Comparison of ENCODE assay signal across 8 cellular contexts in the genomic region with DNA sequence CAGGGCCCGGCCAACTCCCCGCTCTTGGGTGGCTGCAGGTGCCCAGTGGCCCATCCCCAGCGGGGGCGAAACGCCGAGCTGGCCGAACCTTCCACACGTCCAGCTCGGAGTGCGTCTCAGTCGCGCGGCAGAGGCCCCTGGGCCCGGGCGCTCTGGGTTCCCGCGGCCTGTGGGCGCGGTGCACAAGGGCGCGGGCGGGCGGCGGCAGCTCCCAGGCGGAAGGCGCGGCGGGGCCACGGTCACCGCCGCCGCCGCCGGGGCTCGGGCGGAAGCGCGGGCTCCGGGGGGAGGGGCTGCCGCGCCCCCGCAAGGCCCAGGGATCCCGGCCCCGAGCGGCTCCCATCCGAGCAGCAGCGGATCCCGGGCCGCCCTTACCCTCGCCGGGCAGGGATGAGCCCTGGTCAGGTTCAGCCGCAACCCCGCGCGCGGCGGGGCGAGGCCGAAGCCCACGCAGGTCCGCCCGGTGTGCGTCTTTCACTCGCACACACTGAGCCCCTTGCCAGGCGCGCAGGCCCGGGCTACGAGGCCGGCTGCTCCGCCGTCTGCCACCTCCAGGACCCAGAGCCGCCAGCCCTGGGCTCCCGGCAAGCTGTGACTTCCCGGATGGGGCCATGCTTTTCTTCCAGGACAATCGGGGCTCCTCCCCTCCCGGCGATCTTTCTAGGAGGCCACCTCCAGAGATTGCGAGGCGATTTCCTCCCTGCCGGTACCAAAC. TPM values are rescaled to one million over a fixed set of nuclear protein-coding genes. Genes with fewer than 3 reads are reported as not detected.
DNase-seq lines count a peak whose midpoint lies in the region; ATAC-seq and TF ChIP-seq lines count a peak whose summit lies in the region.

No MANE protein-coding gene starts in this region.

- H4K20me1 ChIP-seq in GM23338 (replicated peaks; ENCODE audit: insufficient read depth) (no peaks in the 10 kb centered on the region), KMS-11 (ENCODE audit: insufficient read depth) (no peaks in the 10 kb centered on the region)

- DNase-seq in GM12864 (ENCODE audit: low read depth), result no peak
- DNase-seq in GM23338 (ENCODE audit: low spot score), result peak; percentile 91
- DNase-seq in T-cell, result peak in 23 of 34 experiments; percentile 5 to 42 (median 18)
- DNase-seq in left ventricle myocardium superior, result peak; percentile 82
- peak; percentile 91 for DNase-seq in posterior vena cava (ENCODE audit: low spot score)
- DNase-seq in superior temporal gyrus (ENCODE audit: extremely low spot score), result no peak

- H3K79me2 ChIP-seq in GM23338 (replicated peaks; ENCODE audit: insufficient read depth) (no peaks in the 10 kb centered on the region), KMS-11 (ENCODE audit: insufficient read depth, low read depth) (no peaks in the 10 kb centered on the region)

- POLR2A ChIA-PET in T-cell (lab: Charles Lee), result interaction anchor here in 1 of 2 donors (0.6 kb wide), 2 partner anchors 92 to 159 kb away, joined by 5 read pairs; a partner anchor contains a TSS

- CTCF ChIA-PET in T-cell (lab: Charles Lee), result interaction anchor here (0.6 to 2.6 kb wide), 5 partner anchors 11 to 183 kb away, joined by 3 to 22 read pairs (median 13); no protein-coding TSS in a partner anchor

- TF ChIP-seq CTCF in GM12864 (IDR thresholded peaks at IDR 0.05; ENCODE audit: low read depth, low read length, missing control alignments) (no peak), GM23338 (conservative IDR thresholded peaks at IDR 0.05; ENCODE audit: low read depth in 2 of 2) (no peak), KMS-11 (conservative IDR thresholded peaks at IDR 0.05; ENCODE audit: low read depth, low read length) (no peak)

- ATAC-seq in GM23338 (peak; percentile 69), T-cell (replicated peaks in 1 of 4) (peak; percentile 68 to 82 (median 76)), left ventricle myocardium superior (peak; percentile 79)

- peak overlapping the region; percentile 85 for H3K9ac ChIP-seq in KMS-11

- H3K4me3 ChIP-seq in GM12864 (ENCODE audit: low read depth, low read length), result peak overlapping the region; percentile 68
- H3K4me3 ChIP-seq in GM23338, result peak overlapping the region; percentile 60
- H3K4me3 ChIP-seq in KMS-11 (IDR thresholded peaks at IDR 0.05; ENCODE audit: insufficient read depth, low read depth, low read length), result peak overlapping the region; percentile 57

- H3K27ac Mint-ChIP-seq in GM23338 (peak overlapping the region; percentile 98), T-cell (peak overlapping the region; percentile 50 to 66)

- H3K4me1 ChIP-seq in GM23338 (ENCODE audit: insufficient read depth) (no peaks in the 10 kb centered on the region; the same call in 1 of the 2 replicates), KMS-11 (ENCODE audit: low read depth, poor library complexity, severe bottlenecking) (peaks cover 21% of the 10 kb centered on the region)

- no peaks in the 10 kb centered on the region for H3K36me3 Mint-ChIP-seq in GM23338 (ENCODE audit: low read depth)
- H3K36me3 Mint-ChIP-seq in T-cell, result no peaks in the 10 kb centered on the region

- H3K4me1 Mint-ChIP-seq in GM23338 (peaks cover 18% of the 10 kb centered on the region), T-cell (peaks cover 19 to 26% (median 21%) of the 10 kb centered on the region in 3 donors)

- H3K9me3 Mint-ChIP-seq in GM23338 (no peaks in the 10 kb centered on the region), T-cell (no peaks in the 10 kb centered on the region)

- H3K4me2 ChIP-seq in GM23338 (peak overlapping the region; percentile 80), KMS-11 (peak overlapping the region; percentile 93)

- intact Hi-C loops in left ventricle myocardium superior (cut with micrococcal nuclease), result no loop called here
- intact Hi-C loops in posterior vena cava (cut with DNase I), result no loop called here

- H3K4me3 Mint-ChIP-seq in GM23338, result peak overlapping the region; percentile 92
- peak overlapping the region; percentile 83 to 88 (median 88) for H3K4me3 Mint-ChIP-seq in T-cell

- H3K27me3 Mint-ChIP-seq in GM23338 (ENCODE audit: insufficient read depth, low read depth, poor library complexity) (peaks cover 21% of the 10 kb centered on the region), T-cell (peaks cover 0 to 5% of the 10 kb centered on the region in 2 donors)

- H2AFZ ChIP-seq in GM23338 (peak overlapping the region; percentile 83), KMS-11 (ENCODE audit: low read depth) (peak overlapping the region; percentile 92)

- H3K36me3 ChIP-seq in GM23338 (ENCODE audit: insufficient read depth), result no peaks in the 10 kb centered on the region
- no peaks in the 10 kb centered on the region for H3K36me3 ChIP-seq in KMS-11 (ENCODE audit: insufficient read depth)

- H3K27me3 ChIP-seq in GM23338 (ENCODE audit: insufficient read depth), result peaks cover 34% of the 10 kb centered on the region
- H3K27me3 ChIP-seq in KMS-11 (ENCODE audit: insufficient read depth, low read depth), result no peaks in the 10 kb centered on the region

- H3K27ac ChIP-seq in GM23338 (ENCODE audit: low read depth) (peak overlapping the region; percentile 65), KMS-11 (peak overlapping the region; percentile 75), angular gyrus (ENCODE audit: low read depth, low read length) (peak overlapping the region; percentile 96)

- no peaks in the 10 kb centered on the region for H3K9me2 ChIP-seq in GM23338 (ENCODE audit: insufficient read depth)

- peaks cover 2% of the 10 kb centered on the region; the same call in 1 of the 2 replicates for H3F3A ChIP-seq in GM23338 (replicated peaks; ENCODE audit: low read depth)

TF ChIP-seq in GM23338, 12 proteins besides CTCF, POLR2A, EP300 and RAD21:
- TF ChIP-seq, protein P1, sequence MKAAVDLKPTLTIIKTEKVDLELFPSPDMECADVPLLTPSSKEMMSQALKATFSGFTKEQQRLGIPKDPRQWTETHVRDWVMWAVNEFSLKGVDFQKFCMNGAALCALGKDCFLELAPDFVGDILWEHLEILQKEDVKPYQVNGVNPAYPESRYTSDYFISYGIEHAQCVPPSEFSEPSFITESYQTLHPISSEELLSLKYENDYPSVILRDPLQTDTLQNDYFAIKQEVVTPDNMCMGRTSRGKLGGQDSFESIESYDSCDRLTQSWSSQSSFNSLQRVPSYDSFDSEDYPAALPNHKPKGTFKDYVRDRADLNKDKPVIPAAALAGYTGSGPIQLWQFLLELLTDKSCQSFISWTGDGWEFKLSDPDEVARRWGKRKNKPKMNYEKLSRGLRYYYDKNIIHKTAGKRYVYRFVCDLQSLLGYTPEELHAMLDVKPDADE (IDR thresholded peaks at IDR 0.05), result 0 out of 2 replicates have a peak, but pooled peaks have one; percentile 51
- TF ChIP-seq, protein P2, sequence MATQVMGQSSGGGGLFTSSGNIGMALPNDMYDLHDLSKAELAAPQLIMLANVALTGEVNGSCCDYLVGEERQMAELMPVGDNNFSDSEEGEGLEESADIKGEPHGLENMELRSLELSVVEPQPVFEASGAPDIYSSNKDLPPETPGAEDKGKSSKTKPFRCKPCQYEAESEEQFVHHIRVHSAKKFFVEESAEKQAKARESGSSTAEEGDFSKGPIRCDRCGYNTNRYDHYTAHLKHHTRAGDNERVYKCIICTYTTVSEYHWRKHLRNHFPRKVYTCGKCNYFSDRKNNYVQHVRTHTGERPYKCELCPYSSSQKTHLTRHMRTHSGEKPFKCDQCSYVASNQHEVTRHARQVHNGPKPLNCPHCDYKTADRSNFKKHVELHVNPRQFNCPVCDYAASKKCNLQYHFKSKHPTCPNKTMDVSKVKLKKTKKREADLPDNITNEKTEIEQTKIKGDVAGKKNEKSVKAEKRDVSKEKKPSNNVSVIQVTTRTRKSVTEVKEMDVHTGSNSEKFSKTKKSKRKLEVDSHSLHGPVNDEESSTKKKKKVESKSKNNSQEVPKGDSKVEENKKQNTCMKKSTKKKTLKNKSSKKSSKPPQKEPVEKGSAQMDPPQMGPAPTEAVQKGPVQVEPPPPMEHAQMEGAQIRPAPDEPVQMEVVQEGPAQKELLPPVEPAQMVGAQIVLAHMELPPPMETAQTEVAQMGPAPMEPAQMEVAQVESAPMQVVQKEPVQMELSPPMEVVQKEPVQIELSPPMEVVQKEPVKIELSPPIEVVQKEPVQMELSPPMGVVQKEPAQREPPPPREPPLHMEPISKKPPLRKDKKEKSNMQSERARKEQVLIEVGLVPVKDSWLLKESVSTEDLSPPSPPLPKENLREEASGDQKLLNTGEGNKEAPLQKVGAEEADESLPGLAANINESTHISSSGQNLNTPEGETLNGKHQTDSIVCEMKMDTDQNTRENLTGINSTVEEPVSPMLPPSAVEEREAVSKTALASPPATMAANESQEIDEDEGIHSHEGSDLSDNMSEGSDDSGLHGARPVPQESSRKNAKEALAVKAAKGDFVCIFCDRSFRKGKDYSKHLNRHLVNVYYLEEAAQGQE (IDR thresholded peaks at IDR 0.05; ENCODE audit: unreplicated experiment), result no peak
- TF ChIP-seq POLR2AphosphoS5 (IDR thresholded peaks at IDR 0.05; ENCODE audit: low read depth), result peak; percentile 75

RNA-seq across cellular contexts. Expression of a gene that starts 54.2 kb away (rescaled TPM):
- total RNA-seq in GM23338 (2014; rRNA removed; shearing (Covaris generic)), result not detected in 2 replicates
- not detected in 2 replicates for polyA plus RNA-seq in GM23338 (2016; fragmentation: Nextera tagmentation; extraction: Ambion mirVana)
- not detected for total RNA-seq in T-cell
- total RNA-seq in left ventricle myocardium superior, result not detected
- total RNA-seq in posterior vena cava, result not detected

Comparison
In these comparisons a context has a peak if more than half of its experiments do, and no peak if none do; other contexts are left out.
1. DNase-seq: peak in GM23338 (single experiment), T-cell (23 of 34), left ventricle myocardium superior (single experiment) and posterior vena cava (single experiment); none in GM12864 (single experiment) and superior temporal gyrus (single experiment).
2. Peak in every context shown above with its lines, with median percentiles within 50 percentile points of each other: H3K4me3 ChIP-seq, ATAC-seq and H3K27ac ChIP-seq.